ENCODE assay signal across 8 cellular contexts in genomic region chr15:52529289-52529929, GRCh38. TPM values are rescaled to one million over a fixed set of nuclear protein-coding genes. Genes with fewer than 3 reads are reported as not detected.
DNase-seq lines count a peak whose midpoint lies in the region; FAIRE-seq and TF ChIP-seq lines count a peak whose summit lies in the region.

No MANE protein-coding gene starts in this region.

- TF ChIP-seq CTCF in fibroblast of the aortic adventitia (IDR thresholded peaks at IDR 0.05; ENCODE audit: insufficient read depth, low read length): no peak

- peak in 2 of 3 experiments; percentile 13 to 60 for DNase-seq in NCI-H1417 (lab: John Stamatoyannopoulos, UW)
- no peak for DNase-seq in NCI-H1417 treated with DMSO at 0.1 percent for 48 hours (lab: John Stamatoyannopoulos, UW)
- DNase-seq in Jurkat, Clone E6-1 (ENCODE audit: low read depth, low spot score): no peak
- peak; percentile 48 for DNase-seq in activated T-cell treated with anti-CD3 and anti-CD28 coated beads, Interleukin-2, amount 50 U/mL, for 1 hour
- no peak for DNase-seq in fibroblast of the aortic adventitia (ENCODE audit: low read depth)
- peak in 6 of 10 donors; percentile 15 to 85 (median 35) for DNase-seq in posterior cingulate gyrus
- DNase-seq in NCI-H1694 (lab: John Stamatoyannopoulos, UW): no peak
- no peak for DNase-seq in RCC 7860 (ENCODE audit: low spot score)

- no peak for FAIRE-seq in RCC 7860 (lab: Jason Lieb, UNC)

- peak overlapping the region; percentile 65 for H3K4me3 ChIP-seq in Jurkat, Clone E6-1 (ENCODE audit: low read length)
- H3K4me3 ChIP-seq in fibroblast of the aortic adventitia (ENCODE audit: low read depth, low read length): peak overlapping the region; percentile 77

- intact Hi-C loops in posterior cingulate gyrus (cut with DNase I): loop anchor here (1.0 to 5.0 kb wide), 3 partner anchors 38 to 198 kb away; partner anchors contain the start of genes ARPP19 and ATOSA

RNA-seq across cellular contexts. Expression of gene MYO5A, which starts 0.7 kb away (rescaled TPM):
- 5.2 TPM for polyA plus RNA-seq in Jurkat, Clone E6-1 (2012; ENCODE audit: insufficient read depth, insufficient read length)
- 18.9 and 80.3 TPM in 2 replicates for total RNA-seq in fibroblast of the aortic adventitia (ENCODE audit: low replicate concordance)

RNA-seq across cellular contexts. Expression of gene ARPP19, which starts 39.4 kb away (rescaled TPM):
- polyA plus RNA-seq in Jurkat, Clone E6-1 (2012; ENCODE audit: insufficient read depth, insufficient read length): 69.7 TPM
- total RNA-seq in fibroblast of the aortic adventitia (ENCODE audit: low replicate concordance): 91.5 and 168 TPM in 2 replicates

Comparison
In these comparisons a context has a peak if more than half of its experiments do, and no peak if none do; other contexts are left out.
1. DNase-seq: peak in NCI-H1417 (2 of 3), activated T-cell treated with anti-CD3 and anti-CD28 coated beads, Interleukin-2, amount 50 U/mL, for 1 hour (single experiment) and posterior cingulate gyrus (6 of 10); none in NCI-H1417 treated with DMSO at 0.1 percent for 48 hours (single experiment), Jurkat, Clone E6-1 (single experiment), fibroblast of the aortic adventitia (single experiment), NCI-H1694 (single experiment) and RCC 7860 (single experiment).